8 cellular contexts compared by ENCODE assay signal in the genomic region with DNA sequence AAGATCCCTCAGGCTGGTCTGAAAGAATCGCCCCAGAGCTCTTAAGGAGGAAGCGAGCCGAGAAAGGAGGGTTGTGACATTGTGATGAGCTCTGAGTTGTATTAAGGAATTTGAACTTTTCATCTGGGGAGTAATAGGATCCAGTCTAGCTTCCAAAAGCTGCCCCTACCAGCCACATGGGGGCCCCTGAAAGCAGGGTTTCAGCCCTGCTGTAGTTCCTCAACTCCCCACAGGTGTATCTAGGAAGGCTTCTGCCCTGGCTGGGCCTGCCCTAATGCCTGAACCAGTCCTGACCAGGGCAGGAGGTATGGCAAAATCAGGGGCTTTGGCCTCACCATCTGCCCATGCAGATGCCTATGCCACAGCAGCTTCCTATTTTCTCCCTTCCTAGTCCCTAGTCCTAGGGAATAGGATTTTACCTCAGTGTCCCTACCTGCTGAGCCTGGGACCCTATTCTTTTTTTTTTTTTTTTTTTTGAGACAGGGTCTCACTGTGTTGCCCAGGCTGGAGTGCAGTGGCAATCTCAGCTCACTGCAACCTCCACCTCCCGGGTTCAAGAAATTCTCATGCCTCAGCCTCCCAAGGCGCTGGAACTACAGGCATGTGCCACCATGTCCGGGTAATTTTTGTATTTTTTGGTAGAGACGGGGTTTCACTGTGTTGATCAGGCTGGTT. TPM values are rescaled to one million over a fixed set of nuclear protein-coding genes. Genes with fewer than 3 reads are reported as not detected.
DNase-seq lines count a peak whose midpoint lies in the region; ATAC-seq and FAIRE-seq lines count a peak whose summit lies in the region.

No MANE protein-coding gene starts in this region.

- ATAC-seq in HG02759 (IDR thresholded peaks at IDR 0.05; ENCODE audit: unreplicated experiment): peak; percentile 60

- peak; percentile 47 for DNase-seq in A172 (ENCODE audit: low spot score)
- DNase-seq in ELF-1 (ENCODE audit: low read depth, low spot score): peak; percentile 75
- DNase-seq in NOMO-1 treated with DMSO at 0.1 percent for 48 hours (lab: John Stamatoyannopoulos, UW; ENCODE audit: unreplicated experiment): peak; percentile 50
- peak; percentile 38 to 48 for DNase-seq in activated T-cell treated with anti-CD3 and anti-CD28 coated beads, Interleukin-2, amount 50 U/mL, for 48 hours
- DNase-seq in glomerular visceral epithelial cell (ENCODE audit: extremely low spot score): peak; percentile 62
- DNase-seq in stimulated activated CD4-positive, alpha-beta T cell treated with anti-CD3 and anti-CD28 coated beads, Interleukin-4, amount 100 ng/mL, for 24 hours: peak; percentile 39
- DNase-seq in frontal cortex (ENCODE audit: low spot score in 2 of 2): no peak

- FAIRE-seq in frontal cortex (lab: Jason Lieb, UNC): no peak

RNA-seq across cellular contexts. Expression of gene AP3S2, which starts 5.0 kb away (rescaled TPM):
- total RNA-seq in A172 (2014; rRNA removed; shearing (Covaris generic)): 67.8 and 81.9 TPM in 2 replicates
- total RNA-seq in frontal cortex: 40.8 TPM

RNA-seq across cellular contexts. Expression of gene ARPIN, which starts 14.0 kb away (rescaled TPM):
- total RNA-seq in A172 (2014; rRNA removed; shearing (Covaris generic)): 7.3 and 8.9 TPM in 2 replicates
- 13.5 TPM for total RNA-seq in frontal cortex

Comparison
In these comparisons a context has a peak if more than half of its experiments do, and no peak if none do; other contexts are left out.
1. DNase-seq: peak in A172 (single experiment), ELF-1 (single experiment), NOMO-1 treated with DMSO at 0.1 percent for 48 hours (single experiment), activated T-cell treated with anti-CD3 and anti-CD28 coated beads, Interleukin-2, amount 50 U/mL, for 48 hours (2 of 2), glomerular visceral epithelial cell (single experiment) and stimulated activated CD4-positive, alpha-beta T cell treated with anti-CD3 and anti-CD28 coated beads, Interleukin-4, amount 100 ng/mL, for 24 hours (single experiment); none in frontal cortex (0 of 2).